ENCODE assay signal across 23 cellular contexts in genomic region chr22:42787357-42787736, GRCh38.
"Had no signal": no experiment of that assay in that cellular context is flagged by ENCODE, and none has a peak within 500 bp of the region (broad histone marks: within the 10 kb centered on the region; RNA-seq: fewer than 3 reads in every experiment).

No MANE protein-coding gene starts in this region.

- H3K27ac ChIP-seq: adrenal gland had no signal

- H3K27me3 Mint-ChIP-seq: activated CD4-positive, alpha-beta memory T cell treated with anti-CD3 and anti-CD28 coated beads for 36 hours; activated CD4-positive, alpha-beta T cell treated with anti-CD3 and anti-CD28 coated beads, Interleukin-2, amount 10 ng/mL, durations not matched to agents 7 days and 5 days; activated naive CD8-positive, alpha-beta T cell treated with anti-CD3 and anti-CD28 coated beads, Interleukin-2, amount 10 ng/mL, durations not matched to agents 7 days and 5 days had no signal

- FAIRE-seq: RCC 7860, TTC549 had no signal

- H3K27me3 ChIP-seq: adrenal gland had no signal

- DNase-seq: activated CD4-positive, alpha-beta memory T cell treated with anti-CD3 and anti-CD28 coated beads for 36 hours; activated CD4-positive, alpha-beta T cell treated with anti-CD3 and anti-CD28 coated beads, Interleukin-2, amount 10 ng/mL, durations not matched to agents 7 days and 5 days; activated CD4-positive, CD25-positive, alpha-beta regulatory T cell; activated CD8-positive, alpha-beta memory T cell treated with anti-CD3 and anti-CD28 coated beads for 24 hours; activated naive CD4-positive, alpha-beta T cell treated with anti-CD3 and anti-CD28 coated beads, Interleukin-2, amount 50 U/mL, for 16 hours; activated naive CD8-positive, alpha-beta T cell treated with anti-CD3 and anti-CD28 coated beads, Interleukin-2, amount 10 ng/mL, durations not matched to agents 7 days and 5 days; activated T-cell treated with anti-CD3 and anti-CD28 coated beads, Interleukin-2, amount 50 U/mL, for 4 hours; adrenal gland; anterior cingulate cortex; MM.1S; NCI-H1105; NCI-H1436; NCI-H1694 treated with DMSO at 0.1 percent for 48 hours; NCI-H2029 treated with DMSO at 0.1 percent for 48 hours; NCI-H345; NCI-H510A; NCI-H526 treated with DMSO at 0.1 percent for 48 hours; PC-3; SHP77 treated with DMSO at 0.1 percent for 48 hours; T-helper 9 cell had no signal

- H3K36me3 Mint-ChIP-seq: activated CD4-positive, alpha-beta memory T cell treated with anti-CD3 and anti-CD28 coated beads for 36 hours; activated naive CD8-positive, alpha-beta T cell treated with anti-CD3 and anti-CD28 coated beads, Interleukin-2, amount 10 ng/mL, durations not matched to agents 7 days and 5 days had no signal

- H3K27ac Mint-ChIP-seq: activated CD4-positive, alpha-beta memory T cell treated with anti-CD3 and anti-CD28 coated beads for 36 hours; activated CD4-positive, alpha-beta T cell treated with anti-CD3 and anti-CD28 coated beads, Interleukin-2, amount 10 ng/mL, durations not matched to agents 7 days and 5 days; activated naive CD8-positive, alpha-beta T cell treated with anti-CD3 and anti-CD28 coated beads, Interleukin-2, amount 10 ng/mL, durations not matched to agents 7 days and 5 days; T-helper 1 cell treated with Interleukin-12 subunit alpha and Interleukin-12 subunit beta and Interleukin-4 antibody, amounts not matched to agents 30 μg/mL and 1 μg/mL, for 36 hours had no signal

- H3K4me3 Mint-ChIP-seq: activated CD4-positive, alpha-beta memory T cell treated with anti-CD3 and anti-CD28 coated beads for 36 hours; activated CD4-positive, alpha-beta T cell treated with anti-CD3 and anti-CD28 coated beads, Interleukin-2, amount 10 ng/mL, durations not matched to agents 7 days and 5 days; activated naive CD8-positive, alpha-beta T cell treated with anti-CD3 and anti-CD28 coated beads, Interleukin-2, amount 10 ng/mL, durations not matched to agents 7 days and 5 days; activated T-cell treated with anti-CD3 and anti-CD28 coated beads, Interleukin-2, amount 50 U/mL, for 4 hours; T-helper 1 cell treated with Interleukin-12 subunit alpha and Interleukin-12 subunit beta and Interleukin-4 antibody, amounts not matched to agents 30 μg/mL and 1 μg/mL, for 36 hours had no signal

- H3K9me3 Mint-ChIP-seq: activated CD4-positive, alpha-beta memory T cell treated with anti-CD3 and anti-CD28 coated beads for 36 hours; activated CD4-positive, alpha-beta T cell treated with anti-CD3 and anti-CD28 coated beads, Interleukin-2, amount 10 ng/mL, durations not matched to agents 7 days and 5 days; activated naive CD8-positive, alpha-beta T cell treated with anti-CD3 and anti-CD28 coated beads, Interleukin-2, amount 10 ng/mL, durations not matched to agents 7 days and 5 days; activated T-cell treated with anti-CD3 and anti-CD28 coated beads, Interleukin-2, amount 50 U/mL, for 4 hours; T-helper 1 cell treated with Interleukin-12 subunit alpha and Interleukin-12 subunit beta and Interleukin-4 antibody, amounts not matched to agents 30 μg/mL and 1 μg/mL, for 36 hours had no signal

- H3K4me1 Mint-ChIP-seq: activated CD4-positive, alpha-beta T cell treated with anti-CD3 and anti-CD28 coated beads, Interleukin-2, amount 10 ng/mL, durations not matched to agents 7 days and 5 days; activated naive CD8-positive, alpha-beta T cell treated with anti-CD3 and anti-CD28 coated beads, Interleukin-2, amount 10 ng/mL, durations not matched to agents 7 days and 5 days had no signal

- ATAC-seq: activated T-cell treated with anti-CD3 and anti-CD28 coated beads, Interleukin-2, amount 50 U/mL, for 4 hours; PC-3 had no signal

- H3K4me3 ChIP-seq: adrenal gland had no signal

- H3K9me3 ChIP-seq: adrenal gland had no signal

- H3K36me3 ChIP-seq: adrenal gland had no signal
